In genomic region chr11:65868076-65868667, GRCh38 we compare ENCODE assay signal across 10 cellular contexts. TPM values are rescaled to one million over a fixed set of nuclear protein-coding genes. Genes with fewer than 3 reads are reported as not detected.
A peak's percentile ranks its signal among the peaks of the same experiment; 100 is the strongest.
DNase-seq lines count a peak whose midpoint lies in the region; ATAC-seq and TF ChIP-seq lines count a peak whose summit lies in the region.
"Had no signal": no experiment of that assay in that cellular context is flagged by ENCODE, and none has a peak within 500 bp of the region (broad histone marks: within the 10 kb centered on the region; RNA-seq: fewer than 3 reads in every experiment).

No MANE protein-coding gene starts in this region.

- BruUV-seq in Panc1 (replicated peaks; lab: Mats Ljungman, UMichigan): no TSS peak

- no peak for TF ChIP-seq CTCF in Panc1 (IDR thresholded peaks at IDR 0.05)

- intact Hi-C loops in Panc1 (cut with micrococcal nuclease; ENCODE audit: unreplicated experiment): no loop called here

- no peak overlapping the region for H3K4me3 ChIP-seq in Panc1 (ENCODE audit: low read depth in 2 of 2, low read length in 2 of 2)
- H3K4me3 ChIP-seq in iPS-18a (ENCODE audit: low read length): peak overlapping the region; percentile 65
- H3K4me3 ChIP-seq: cardiac muscle cell had no signal

- peaks cover 14% of the 10 kb centered on the region for H3K4me1 ChIP-seq in Panc1 (ENCODE audit: control insufficient read depth, insufficient read depth, low read length)
- peaks cover 3% of the 10 kb centered on the region for H3K4me1 ChIP-seq in iPS-18a (ENCODE audit: control insufficient read depth, low read depth, low read length)

- DNase-seq in activated naive CD4-positive, alpha-beta T cell treated with Interleukin-2 at 50 U/mL for 16 hours: peak; percentile 26
- DNase-seq in activated naive CD4-positive, alpha-beta T cell treated with anti-CD3 and anti-CD28 coated beads, Interleukin-2, amount 50 U/mL, for 16 hours: no peak
- DNase-seq in Panc1 (ENCODE audit: low read depth, low spot score) (no peak), NCI-H187 treated with DMSO at 0.1 percent for 48 hours (lab: John Stamatoyannopoulos, UW) (no peak)
- DNase-seq in stimulated activated naive CD4-positive, alpha-beta T cell (lab: John Stamatoyannopoulos, UW): peak in 4 of 6 experiments; percentile 11 to 29 (median 24)

- in situ Hi-C loops in Panc1 (cut with HindIII; ENCODE audit: low pct_unique_long_range_greater_than_20kb, low sequenced_read_pairs): no loop called here

- CTCF ChIA-PET in Panc1 (lab: Charles Lee): interaction anchor here (0.7 to 1.1 kb wide), 3 partner anchors 8 to 20 kb away, joined by 3 to 5 read pairs (median 4); partner anchors contain the start of genes FIBP and MUS81

- peak; percentile 13; the same call in 1 of the 2 replicates for ATAC-seq in Panc1
- ATAC-seq in HG03196 (IDR thresholded peaks at IDR 0.05; ENCODE audit: unreplicated experiment): no peak
- no peak for ATAC-seq in GM19023 (IDR thresholded peaks at IDR 0.05; ENCODE audit: unreplicated experiment)

- H3K27ac ChIP-seq in Panc1 (ENCODE audit: low read length) (no peak overlapping the region; the same call in 1 of the 2 replicates), iPS-18a (ENCODE audit: low read length) (no peak overlapping the region)

- POLR2A ChIA-PET in Panc1 (lab: Charles Lee): no interaction called here

- H3K9ac ChIP-seq in iPS-18a (ENCODE audit: low read length): no peak overlapping the region

- H3K9me3 ChIP-seq in Panc1 (ENCODE audit: control insufficient read depth, insufficient read depth, low read depth, low read length): no peaks in the 10 kb centered on the region
- H3K9me3 ChIP-seq in iPS-18a (ENCODE audit: control insufficient read depth, low read depth, low read length): no peaks in the 10 kb centered on the region

- H3K27me3 ChIP-seq in Panc1 (ENCODE audit: control insufficient read depth, insufficient read depth, low read length) (no peaks in the 10 kb centered on the region), iPS-18a (ENCODE audit: control insufficient read depth, insufficient read depth, low read length) (peaks cover 15% of the 10 kb centered on the region)
- H3K27me3 ChIP-seq: cardiac muscle cell had no signal

- H3K36me3 ChIP-seq in Panc1 (ENCODE audit: control insufficient read depth, insufficient read depth, low read length) (no peaks in the 10 kb centered on the region; the same call in 1 of the 2 replicates), iPS-18a (ENCODE audit: control insufficient read depth, low read depth, low read length) (peaks cover 23% of the 10 kb centered on the region)

RNA-seq across cellular contexts. Expression of gene EFEMP2, which starts 4.4 kb away (rescaled TPM):
- total RNA-seq in Panc1 (2021; ENCODE audit: unreplicated experiment): 23.7 TPM
- polyA plus RNA-seq in Panc1 (2012; ENCODE audit: insufficient read length): 44.8 TPM

RNA-seq across cellular contexts. Expression of gene MUS81, which starts 7.9 kb away (rescaled TPM):
- total RNA-seq in Panc1 (2021; ENCODE audit: unreplicated experiment): 140 TPM
- 132 TPM for polyA plus RNA-seq in Panc1 (2012; ENCODE audit: insufficient read length)

RNA-seq across cellular contexts. Expression of gene CFL1, which starts 10.2 kb away (rescaled TPM):
- total RNA-seq in Panc1 (2021; ENCODE audit: unreplicated experiment): 1,911 TPM
- 2,777 TPM for polyA plus RNA-seq in Panc1 (2012; ENCODE audit: insufficient read length)

RNA-seq across cellular contexts. Expression of gene CTSW, which starts 11.5 kb away (rescaled TPM):
- not detected for total RNA-seq in Panc1 (2021; ENCODE audit: unreplicated experiment)
- polyA plus RNA-seq in Panc1 (2012; ENCODE audit: insufficient read length): not detected
- total RNA-seq: cardiac muscle cell, pulmonary artery endothelial cell had no signal

RNA-seq across cellular contexts. Expression of gene FIBP, which starts 20.1 kb away (rescaled TPM):
- total RNA-seq in Panc1 (2021; ENCODE audit: unreplicated experiment): 105 TPM
- polyA plus RNA-seq in Panc1 (2012; ENCODE audit: insufficient read length): 154 TPM

Comparison
In these comparisons a context has a peak if more than half of its experiments do, and no peak if none do; other contexts are left out.
1. DNase-seq: peak in activated naive CD4-positive, alpha-beta T cell treated with Interleukin-2 at 50 U/mL for 16 hours (single experiment) and stimulated activated naive CD4-positive, alpha-beta T cell (4 of 6); none in activated naive CD4-positive, alpha-beta T cell treated with anti-CD3 and anti-CD28 coated beads, Interleukin-2, amount 50 U/mL, for 16 hours (single experiment), Panc1 (single experiment) and NCI-H187 treated with DMSO at 0.1 percent for 48 hours (single experiment).